ENCODE assay signal across 11 cellular contexts in genomic region chr7:92158660-92159575, GRCh38. TPM values are rescaled to one million over a fixed set of nuclear protein-coding genes. Genes with fewer than 3 reads are reported as not detected.
DNase-seq lines count a peak whose midpoint lies in the region; ATAC-seq, FAIRE-seq and TF ChIP-seq lines count a peak whose summit lies in the region.
"Had no signal": no experiment of that assay in that cellular context is flagged by ENCODE, and none has a peak within 500 bp of the region (broad histone marks: within the 10 kb centered on the region; RNA-seq: fewer than 3 reads in every experiment).

No MANE protein-coding gene starts in this region.

- no peak for TF ChIP-seq CTCF in bronchial epithelial cell (IDR thresholded peaks at IDR 0.05; ENCODE audit: insufficient read depth, low read length, severe bottlenecking)

- no peak for FAIRE-seq in bronchial epithelial cell (lab: Jason Lieb, UNC)

- DNase-seq in AG08396 (ENCODE audit: low spot score) (peak; percentile 79), bronchial epithelial cell (ENCODE audit: low read depth) (peak; percentile 46), SKM-1 treated with dmso at 0.1 percent for 144 hours (lab: John Stamatoyannopoulos, UW; ENCODE audit: unreplicated experiment) (no peak), NCI-H526 (lab: John Stamatoyannopoulos, UW) (no peak), GOT3 (lab: John Stamatoyannopoulos, UW) (no peak)
- no peak for DNase-seq in stimulated activated CD4-positive, alpha-beta T cell treated with anti-CD3 and anti-CD28 coated beads, Interleukin-4, amount 100 ng/mL, for 1 hour
- DNase-seq: central memory CD4-positive, alpha-beta T cell; stimulated activated CD4-positive, alpha-beta T cell treated with anti-CD3 and anti-CD28 coated beads, Interleukin-2, amount 100 ng/mL, for 24 hours had no signal

- ATAC-seq in GM19455 (IDR thresholded peaks at IDR 0.05; ENCODE audit: unreplicated experiment), result peak; percentile 64
- ATAC-seq in HG03159 (IDR thresholded peaks at IDR 0.05; ENCODE audit: unreplicated experiment), result peak; percentile 92

- no peaks in the 10 kb centered on the region for H3K27me3 ChIP-seq in bronchial epithelial cell (ENCODE audit: control insufficient read depth, insufficient read depth, low read length)

- no peaks in the 10 kb centered on the region for H3K36me3 ChIP-seq in bronchial epithelial cell (ENCODE audit: control insufficient read depth, insufficient read depth, low read length)

- H3K4me3 ChIP-seq in bronchial epithelial cell (ENCODE audit: low read depth, low read length), result no peak overlapping the region

RNA-seq across cellular contexts. Expression of gene LRRD1, which starts 20.0 kb away (rescaled TPM):
- 0.13 TPM in 1 of 2 replicates, not detected in the other for total RNA-seq in bronchial epithelial cell
- total RNA-seq: liver had no signal

RNA-seq across cellular contexts. Expression of gene CYP51A1, which starts 24.6 kb away (rescaled TPM):
- total RNA-seq in bronchial epithelial cell, result 177 and 249 TPM in 2 replicates

Comparison
In these comparisons a context has a peak if more than half of its experiments do, and no peak if none do; other contexts are left out.
1. DNase-seq: peak in AG08396 (single experiment) and bronchial epithelial cell (single experiment); none in SKM-1 treated with dmso at 0.1 percent for 144 hours (single experiment), stimulated activated CD4-positive, alpha-beta T cell treated with anti-CD3 and anti-CD28 coated beads, Interleukin-4, amount 100 ng/mL, for 1 hour (single experiment), NCI-H526 (0 of 2) and GOT3 (single experiment).